In genomic region chr10:46597616-46598246, GRCh38 we compare ENCODE assay signal across 8 cellular contexts. TPM values are rescaled to one million over a fixed set of nuclear protein-coding genes. Genes with fewer than 3 reads are reported as not detected.
DNase-seq lines count a peak whose midpoint lies in the region; ATAC-seq and TF ChIP-seq lines count a peak whose summit lies in the region.
"Not testable (repeated sequence)": the region's sequence is repeated elsewhere in the genome, so short reads cannot be mapped to it uniquely, and the experiment has no call there.

No MANE protein-coding gene starts in this region.

- not testable (repeated sequence) for H3K36me3 ChIP-seq in ES-I3 (ENCODE audit: insufficient read depth, low read length); WERI-Rb-1; testis (ENCODE audit: low read depth, missing control alignments)

- TF ChIP-seq POLR2A in testis (IDR thresholded peaks at IDR 0.05), result not testable (repeated sequence)

- WGBS in testis, 2 donors, result 0% methylated on average over 2 to 11 of the region's 44 CpGs

- peak; percentile 82 for ATAC-seq in GM21529 (IDR thresholded peaks at IDR 0.05; ENCODE audit: unreplicated experiment)
- ATAC-seq in HG03175 (IDR thresholded peaks at IDR 0.05; ENCODE audit: unreplicated experiment), result peak; percentile 84
- ATAC-seq in naive B cell (ENCODE audit: low read depth in 2 of 2), result peak; percentile 87 to 90

- H3K9ac ChIP-seq in ES-I3 (ENCODE audit: low read depth, low read length), result peak overlapping the region; percentile 33; the same call in 1 of the 2 replicates

- H3K27ac ChIP-seq in WERI-Rb-1, testis: not testable (repeated sequence)

- intact Hi-C loops in head of caudate nucleus (cut with DNase I); testis (cut with DNase I; ENCODE audit: low total_unique reads): not testable (repeated sequence)

- H3K36me3 Mint-ChIP-seq in naive B cell, result not testable (repeated sequence)

- H3K27ac Mint-ChIP-seq in naive B cell, result not testable (repeated sequence)

- not testable (repeated sequence) for TF ChIP-seq CTCF in WERI-Rb-1 (IDR thresholded peaks at IDR 0.05; ENCODE audit: low read depth, low read length); astrocyte of the spinal cord (IDR thresholded peaks at IDR 0.05; ENCODE audit: low read depth, low read length); testis (IDR thresholded peaks at IDR 0.05)

- peak; percentile 38 for DNase-seq in WERI-Rb-1
- not testable (repeated sequence) for DNase-seq in astrocyte of the spinal cord (ENCODE audit: low read depth, low spot score)
- DNase-seq in head of caudate nucleus, result peak in 27 of 42 donors; percentile 3 to 60 (median 26)
- DNase-seq in naive B cell, result peak; percentile 46
- peak; percentile 24 for DNase-seq in testis

- H3K27me3 Mint-ChIP-seq in naive B cell, result not testable (repeated sequence)

- peak overlapping the region; percentile 33 for H3K4me3 ChIP-seq in WERI-Rb-1 (ENCODE audit: low read depth, low read length)
- H3K4me3 ChIP-seq in astrocyte of the spinal cord (ENCODE audit: low read depth, low read length), result peak overlapping the region; percentile 28
- H3K4me3 ChIP-seq in testis, result peak overlapping the region; percentile 45 to 61

- H3K4me3 Mint-ChIP-seq in naive B cell, result peak overlapping the region in 5 of 8 donors; percentile 39 to 69 (median 63)

- H3K9me3 Mint-ChIP-seq in naive B cell, result not testable (repeated sequence)

- H3K4me1 ChIP-seq in ES-I3 (ENCODE audit: insufficient read depth, low read length); testis: not testable (repeated sequence)

- H3K4me1 Mint-ChIP-seq in naive B cell, result not testable (repeated sequence)

- H3K9me3 ChIP-seq in ES-I3 (ENCODE audit: control insufficient read depth, insufficient read depth, low read length); WERI-Rb-1 (ENCODE audit: severe bottlenecking); testis: not testable (repeated sequence)

- H3K27me3 ChIP-seq in WERI-Rb-1 (ENCODE audit: insufficient read depth, low read depth, severe bottlenecking); testis: not testable (repeated sequence)

- in situ Hi-C loops in astrocyte of the spinal cord (cut with HindIII; ENCODE audit: low sequenced_read_pairs), result not testable (repeated sequence)

RNA-seq across cellular contexts. Expression of gene SYT15, which starts 18.8 kb away (rescaled TPM):
- polyA plus RNA-seq in naive B cell (ENCODE audit: low read depth in 6 of 6) (under 1 TPM in 4 of 6 donors, not detected in 2; 0.06 to 0.36 (median 0.07) TPM), testis (ENCODE audit: insufficient read depth, low read depth, low replicate concordance) (2.1 TPM)
- total RNA-seq in testis, result 1 to 10 TPM; 1.7 to 3.6 TPM

RNA-seq across cellular contexts. Expression of gene GPRIN2, which starts 41.3 kb away (rescaled TPM):
- polyA plus RNA-seq in naive B cell (ENCODE audit: low read depth in 6 of 6) (not detected), testis (ENCODE audit: insufficient read depth, low read depth, low replicate concordance) (5.7 TPM)
- 1 to 10 TPM; 4.3 to 4.9 TPM for total RNA-seq in testis
